8 cellular contexts compared by ENCODE assay signal in the genomic region with DNA sequence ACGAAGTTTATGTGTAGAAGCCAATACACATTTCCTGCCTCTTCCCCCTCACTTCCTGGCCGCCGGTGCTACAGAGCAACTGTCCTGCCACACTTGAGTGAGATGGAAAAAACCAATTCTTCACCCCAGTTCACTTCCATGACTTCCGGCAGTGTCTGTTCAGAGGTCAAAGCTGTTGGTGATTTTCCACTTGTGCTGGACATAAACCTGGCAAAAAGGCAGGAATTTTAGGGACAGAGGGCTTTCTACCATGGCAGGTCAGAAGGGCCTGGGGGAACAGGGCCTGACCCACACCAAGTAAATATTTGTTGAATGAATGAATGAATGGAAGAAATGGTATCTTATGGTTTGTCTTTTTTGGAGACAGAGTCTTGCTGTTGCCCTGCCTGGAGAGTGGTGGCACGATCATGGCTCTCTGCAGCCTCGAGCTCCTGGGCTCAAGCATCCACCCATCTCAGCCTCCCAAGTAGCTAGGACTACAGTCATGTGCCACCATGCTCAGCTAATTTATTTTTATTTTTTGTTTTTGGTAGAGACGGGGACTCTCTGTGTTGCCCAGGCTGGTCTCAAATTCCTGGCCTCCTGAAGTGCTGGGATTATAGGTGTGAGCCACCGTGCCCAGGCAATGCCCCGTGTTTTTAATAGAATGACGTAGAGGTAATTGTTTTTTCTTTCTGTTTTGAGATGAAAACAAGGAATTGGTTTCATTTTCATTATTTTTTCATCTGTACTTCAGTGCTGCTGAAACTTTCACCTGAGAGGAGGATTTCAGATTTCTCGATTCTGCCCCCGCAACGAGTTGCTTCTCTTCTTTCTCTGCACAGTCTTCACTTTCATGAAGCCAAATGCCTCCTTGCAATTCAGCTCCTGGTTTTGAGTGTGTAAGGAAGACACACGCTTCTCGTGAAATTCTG. TPM values are rescaled to one million over a fixed set of nuclear protein-coding genes. Genes with fewer than 3 reads are reported as not detected.
A peak's percentile ranks its signal among the peaks of the same experiment; 100 is the strongest.
DNase-seq lines count a peak whose midpoint lies in the region; ATAC-seq and TF ChIP-seq lines count a peak whose summit lies in the region.

No MANE protein-coding gene starts in this region.

- H3K9me3 ChIP-seq in heart right ventricle (no peaks in the 10 kb centered on the region), right atrium auricular region (no peaks in the 10 kb centered on the region), uterus (no peaks in the 10 kb centered on the region), WERI-Rb-1 (ENCODE audit: severe bottlenecking) (no peaks in the 10 kb centered on the region)

- TF ChIP-seq CTCF in heart right ventricle (IDR thresholded peaks at IDR 0.05), result no peak
- TF ChIP-seq CTCF in right atrium auricular region (IDR thresholded peaks at IDR 0.05), result no peak
- no peak for TF ChIP-seq CTCF in mesothelial cell of epicardium (IDR thresholded peaks at IDR 0.05; ENCODE audit: unreplicated experiment)
- TF ChIP-seq CTCF in uterus (IDR thresholded peaks at IDR 0.05), result no peak
- TF ChIP-seq CTCF in WERI-Rb-1 (IDR thresholded peaks at IDR 0.05; ENCODE audit: low read depth, low read length), result no peak

- DNase-seq in heart right ventricle (no peak), right atrium auricular region (ENCODE audit: low spot score) (no peak), mesothelial cell of epicardium (ENCODE audit: low spot score in 2 of 2, unreplicated experiment in 2 of 2) (no peak), uterus (peak in 1 of 2 donors; percentile 24), WERI-Rb-1 (no peak), NCI-H524 treated with DMSO at 0.1 percent for 48 hours (lab: John Stamatoyannopoulos, UW) (no peak)
- DNase-seq in activated T-cell treated with anti-CD3 and anti-CD28 coated beads, Interleukin-2, amount 50 U/mL, for 24 hours, result peak; percentile 67

- intact Hi-C loops in heart right ventricle (cut with DNase I) (loop anchor here (2.0 to 10.0 kb wide), 9 partner anchors 44 to 129 kb away; partner anchors contain the start of gene LPIN2 (in 3 of the 10)), uterus (cut with DNase I; ENCODE audit: low total_unique reads) (loop anchor here (5.0 kb wide), 1 partner anchor 129 kb away; no protein-coding TSS in a partner anchor)

- H3K4me3 Mint-ChIP-seq in activated T-cell treated with anti-CD3 and anti-CD28 coated beads, Interleukin-2, amount 50 U/mL, for 24 hours, result peak overlapping the region; percentile 76
- no peak overlapping the region for H3K4me3 Mint-ChIP-seq in mesothelial cell of epicardium

- ATAC-seq in heart right ventricle (peak in 5 of 8 donors; percentile 13 to 61 (median 43)), HG03469 (IDR thresholded peaks at IDR 0.05; ENCODE audit: unreplicated experiment) (no peak)

- peaks cover 68% of the 10 kb centered on the region for H3K4me1 Mint-ChIP-seq in activated T-cell treated with anti-CD3 and anti-CD28 coated beads, Interleukin-2, amount 50 U/mL, for 24 hours (ENCODE audit: low read depth)
- peaks cover 15% of the 10 kb centered on the region for H3K4me1 Mint-ChIP-seq in mesothelial cell of epicardium

- peaks cover 4% of the 10 kb centered on the region for H3K9me3 Mint-ChIP-seq in activated T-cell treated with anti-CD3 and anti-CD28 coated beads, Interleukin-2, amount 50 U/mL, for 24 hours
- peaks cover 4% of the 10 kb centered on the region for H3K9me3 Mint-ChIP-seq in mesothelial cell of epicardium

- 76 to 83% methylated on average over 15 of the region's 15 CpGs for WGBS in heart right ventricle, 2 donors

- H3K4me3 ChIP-seq in heart right ventricle, result no peak overlapping the region
- no peak overlapping the region for H3K4me3 ChIP-seq in right atrium auricular region
- no peak overlapping the region for H3K4me3 ChIP-seq in uterus
- H3K4me3 ChIP-seq in WERI-Rb-1 (ENCODE audit: low read depth, low read length), result no peak overlapping the region

- H3K27ac ChIP-seq in heart right ventricle (peak overlapping the region in 8 of 10 donors; percentile 21 to 87 (median 34)), right atrium auricular region (peak overlapping the region in 1 of 2 donors; percentile 37), uterus (peak overlapping the region; percentile 18 to 72), WERI-Rb-1 (no peak overlapping the region)

- no peaks in the 10 kb centered on the region for H3K27me3 Mint-ChIP-seq in activated T-cell treated with anti-CD3 and anti-CD28 coated beads, Interleukin-2, amount 50 U/mL, for 24 hours
- H3K27me3 Mint-ChIP-seq in mesothelial cell of epicardium (ENCODE audit: low read depth), result no peaks in the 10 kb centered on the region

- TF ChIP-seq POLR2A in uterus (IDR thresholded peaks at IDR 0.05), result no peak

- no peaks in the 10 kb centered on the region for H3K36me3 ChIP-seq in heart right ventricle
- no peaks in the 10 kb centered on the region for H3K36me3 ChIP-seq in right atrium auricular region
- no peaks in the 10 kb centered on the region for H3K36me3 ChIP-seq in uterus
- H3K36me3 ChIP-seq in WERI-Rb-1, result no peaks in the 10 kb centered on the region

- H3K27ac Mint-ChIP-seq in activated T-cell treated with anti-CD3 and anti-CD28 coated beads, Interleukin-2, amount 50 U/mL, for 24 hours, result peak overlapping the region; percentile 99
- peak overlapping the region; percentile 34 for H3K27ac Mint-ChIP-seq in mesothelial cell of epicardium

- no peaks in the 10 kb centered on the region for H3K27me3 ChIP-seq in heart right ventricle
- no peaks in the 10 kb centered on the region for H3K27me3 ChIP-seq in right atrium auricular region
- H3K27me3 ChIP-seq in uterus, result no peaks in the 10 kb centered on the region
- H3K27me3 ChIP-seq in WERI-Rb-1 (ENCODE audit: insufficient read depth, low read depth, severe bottlenecking), result no peaks in the 10 kb centered on the region

- H3K36me3 Mint-ChIP-seq in activated T-cell treated with anti-CD3 and anti-CD28 coated beads, Interleukin-2, amount 50 U/mL, for 24 hours (ENCODE audit: low read depth), result no peaks in the 10 kb centered on the region
- H3K36me3 Mint-ChIP-seq in mesothelial cell of epicardium, result no peaks in the 10 kb centered on the region

- H3K4me1 ChIP-seq in heart right ventricle (peaks cover 0 to 47% (median 12%) of the 10 kb centered on the region in 9 donors), right atrium auricular region (peaks cover 0 to 25% of the 10 kb centered on the region in 2 donors), uterus (no peaks in the 10 kb centered on the region)

RNA-seq across cellular contexts. Expression of gene LPIN2, which starts 48.0 kb away (rescaled TPM):
- total RNA-seq in heart right ventricle, result 10 to 100 TPM in 4 of 10 donors, 1 to 10 TPM in 6; 6.8 to 15.9 (median 8.2) TPM
- polyA plus RNA-seq in heart right ventricle, result 1 to 10 TPM; 1.9 to 5.0 TPM
- total RNA-seq in right atrium auricular region, result 10 to 100 TPM; 15.5 to 19.0 TPM
- total RNA-seq in mesothelial cell of epicardium, result 39.3 to 44.9 TPM (median 42.2 TPM) in 3 replicates
- 10 to 100 TPM in 3 of 4 donors, 1 to 10 TPM in 1; 7.4 to 53.0 (median 29.5) TPM for total RNA-seq in uterus
